22 cellular contexts compared by ENCODE assay signal in genomic region chr4:88353324-88353723, GRCh38.
"Had no signal": no experiment of that assay in that cellular context is flagged by ENCODE, and none has a peak within 500 bp of the region (broad histone marks: within the 10 kb centered on the region; RNA-seq: fewer than 3 reads in every experiment).

No MANE protein-coding gene starts in this region.

- H3K4me1 ChIP-seq: esophagus muscularis mucosa, foreskin keratinocyte, gastroesophageal sphincter, left lung, pancreas, right lobe of liver, transverse colon, uterus had no signal

- H3K27me3 ChIP-seq: dorsolateral prefrontal cortex, esophagus muscularis mucosa, foreskin keratinocyte, gastroesophageal sphincter, heart left ventricle, hepatocyte, left lung, pancreas, right lobe of liver, transverse colon, upper lobe of right lung, uterus had no signal

- H3K27ac ChIP-seq: dorsolateral prefrontal cortex, esophagus muscularis mucosa, foreskin keratinocyte, gastroesophageal sphincter, heart left ventricle, hepatocyte, left lung, pancreas, right lobe of liver, transverse colon, upper lobe of right lung, uterus had no signal

- ATAC-seq: foreskin keratinocyte; gastroesophageal sphincter; heart left ventricle; left lung; natural killer cell; pancreas; right lobe of liver; stimulated activated naive B cell treated with anti-CD40 and anti-IgM and Interleukin-4, amounts not matched to agents 10 μg/mL and 1 μg/mL and 100 μg/mL, for 72 hours; upper lobe of right lung had no signal

- DNase-seq: dorsolateral prefrontal cortex; effector CD4-positive, alpha-beta T cell; foreskin keratinocyte; heart left ventricle; kidney; left lung; mesenchymal stem cell; midbrain; natural killer cell; occipital lobe; pancreas; right lobe of liver; small intestine; stimulated activated CD4-positive, alpha-beta T cell treated with anti-CD3 and anti-CD28 coated beads, Interleukin-15, amount 100 ng/mL, for 24 hours; stimulated activated CD4-positive, alpha-beta T cell treated with anti-CD3 and anti-CD28 coated beads, Interleukin-2, amount 100 ng/mL, for 48 hours; stimulated activated naive B cell treated with anti-CD40 and anti-IgM and Interleukin-4, amounts not matched to agents 10 μg/mL and 1 μg/mL and 100 μg/mL, for 72 hours; transverse colon; upper lobe of right lung; uterus had no signal

- H3K4me2 ChIP-seq: hepatocyte had no signal

- H3K4me3 ChIP-seq: dorsolateral prefrontal cortex, esophagus muscularis mucosa, gastroesophageal sphincter, heart left ventricle, hepatocyte, left lung, pancreas, right lobe of liver, transverse colon, upper lobe of right lung, uterus had no signal

- H3K79me2 ChIP-seq: hepatocyte had no signal

- H3K36me3 ChIP-seq: esophagus muscularis mucosa, gastroesophageal sphincter, heart left ventricle, left lung, pancreas, right lobe of liver, transverse colon, upper lobe of right lung, uterus had no signal
